In genomic region chr14:79278798-79279644, GRCh38 we compare ENCODE assay signal across 8 cellular contexts.
DNase-seq lines count a peak whose midpoint lies in the region; ATAC-seq and TF ChIP-seq lines count a peak whose summit lies in the region.

No MANE protein-coding gene starts in this region.

- no peak for TF ChIP-seq EP300 in stomach (IDR thresholded peaks at IDR 0.05)

- H3K27ac ChIP-seq in stomach = peak overlapping the region in 3 of 5 donors; percentile 36 to 68 (median 62)

- H3K27me3 ChIP-seq in stomach = peaks cover 0 to 53% (median 19%) of the 10 kb centered on the region in 3 donors

- peaks cover 16 to 35% (median 29%) of the 10 kb centered on the region in 4 donors for H3K4me1 ChIP-seq in stomach

- H3K9me3 ChIP-seq in stomach = no peaks in the 10 kb centered on the region

- intact Hi-C loops in left colon (cut with DNase I, micrococcal nuclease) = no loop called here
- intact Hi-C loops in stomach (cut with DNase I; ENCODE audit: low total_unique reads) = no loop called here

- TF ChIP-seq POLR2A in stomach (IDR thresholded peaks at IDR 0.05) = peak in 1 of 4 donors; percentile 35

- ATAC-seq in left colon = peak; percentile 98
- no peak for ATAC-seq in HG03460 (IDR thresholded peaks at IDR 0.05; ENCODE audit: unreplicated experiment)

- peak; percentile 70 for DNase-seq in AG09309 (ENCODE audit: low read depth)
- peak; percentile 43 for DNase-seq in HFF-Myc (ENCODE audit: extremely low read depth, low read depth)
- peak; percentile 99 for DNase-seq in NCI-H69 (lab: John Stamatoyannopoulos, UW)
- DNase-seq in dermis blood vessel endothelial cell = peak; percentile 82
- peak; percentile 80 to 89 for DNase-seq in left colon
- peak; percentile 84 for DNase-seq in stomach
- DNase-seq in activated gamma-delta T cell (lab: John Stamatoyannopoulos, UW) = no peak

- no peaks in the 10 kb centered on the region for H3K36me3 ChIP-seq in stomach

- H3K4me3 ChIP-seq in AG09309 (ENCODE audit: control insufficient read depth, low read depth, low read length) = peak overlapping the region; percentile 93
- peak overlapping the region; percentile 43 for H3K4me3 ChIP-seq in HFF-Myc (replicated peaks; ENCODE audit: low read depth, low read length)
- peak overlapping the region; percentile 59 to 62 (median 60) for H3K4me3 ChIP-seq in stomach

- no peak for TF ChIP-seq CTCF in AG09309 (IDR thresholded peaks at IDR 0.05; ENCODE audit: control insufficient read depth, insufficient read depth, low read depth, low read length, missing control alignments)
- no peak for TF ChIP-seq CTCF in HFF-Myc (IDR thresholded peaks at IDR 0.05; ENCODE audit: low read depth, low read length, missing control alignments)
- TF ChIP-seq CTCF in stomach (IDR thresholded peaks at IDR 0.05) = no peak

- WGBS in stomach, 5 donors = 2 to 5% (median 3%) methylated on average over 52 to 67 of the region's 67 CpGs

Comparison
In these comparisons a context has a peak if more than half of its experiments do, and no peak if none do; other contexts are left out.
1. H3K4me3 ChIP-seq: peak in every context shown above with its lines; median percentile 93 in AG09309; 60 in stomach; 43 in HFF-Myc.